In the genomic region with DNA sequence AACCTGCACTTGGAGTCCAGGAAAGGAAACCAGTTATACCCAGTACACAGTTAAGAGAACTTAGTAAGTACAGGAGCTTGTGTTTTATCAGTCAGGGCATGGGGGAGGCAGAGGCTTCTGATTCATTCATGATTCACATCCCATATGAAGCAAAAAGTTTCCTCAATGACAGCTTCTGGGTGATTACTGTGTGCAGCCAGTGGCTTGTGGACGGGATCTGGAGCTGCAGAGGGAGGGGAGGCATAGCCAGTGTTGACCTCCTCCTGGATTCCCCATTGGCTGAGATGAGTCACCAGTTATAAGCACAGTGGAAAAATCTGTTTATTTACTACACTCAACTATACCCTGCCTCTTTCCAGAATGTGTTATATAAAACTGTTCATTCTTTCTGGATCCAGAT, we compare ENCODE assay signal across 9 cellular contexts. TPM values are rescaled to one million over a fixed set of nuclear protein-coding genes. Genes with fewer than 3 reads are reported as not detected.
A peak's percentile ranks its signal among the peaks of the same experiment; 100 is the strongest.
DNase-seq lines count a peak whose midpoint lies in the region; ATAC-seq and TF ChIP-seq lines count a peak whose summit lies in the region.
"Had no signal": no experiment of that assay in that cellular context is flagged by ENCODE, and none has a peak within 500 bp of the region (broad histone marks: within the 10 kb centered on the region; RNA-seq: fewer than 3 reads in every experiment).

No MANE protein-coding gene starts in this region.

- H2AFZ ChIP-seq in fibroblast of lung (ENCODE audit: low read length): no peak overlapping the region

- H3K4me1 ChIP-seq in fibroblast of lung (ENCODE audit: control insufficient read depth, extremely low read depth, insufficient read depth, low read length): peaks cover 6% of the 10 kb centered on the region

- H3K27ac ChIP-seq in fibroblast of lung (ENCODE audit: insufficient read depth, low read length): no peak overlapping the region
- H3K27ac ChIP-seq: 22Rv1 had no signal

- intact Hi-C loops in posterior cingulate gyrus (cut with DNase I): no loop called here

- H4K20me1 ChIP-seq in fibroblast of lung (ENCODE audit: control insufficient read depth, extremely low read depth, insufficient read depth, low read length): no peaks in the 10 kb centered on the region

- no peak for TF ChIP-seq CTCF in fibroblast of lung (conservative IDR thresholded peaks at IDR 0.05 in 1 of 2, IDR thresholded peaks at IDR 0.05 in 1 of 2; ENCODE audit: low read depth in 1 of 2, low read length in 2 of 2)

- peak overlapping the region; percentile 44 for H3K4me2 ChIP-seq in fibroblast of lung (ENCODE audit: extremely low read depth, insufficient read depth, low read length)

- H3K9ac ChIP-seq in fibroblast of lung (ENCODE audit: insufficient read depth, low read length): no peak overlapping the region

- H3K79me2 ChIP-seq in fibroblast of lung (ENCODE audit: control insufficient read depth, insufficient read depth, low read length): no peaks in the 10 kb centered on the region

- no peaks in the 10 kb centered on the region for H3K27me3 ChIP-seq in fibroblast of lung (ENCODE audit: control insufficient read depth, insufficient read depth, low read length)

- H3K4me3 ChIP-seq in fibroblast of lung (replicated peaks in 1 of 4; ENCODE audit: control extremely low read depth in 1 of 4, insufficient read depth in 1 of 4, low read depth in 3 of 4, low read length in 4 of 4): no peak overlapping the region

- peak; percentile 50 for DNase-seq in NK-92 treated with Interleukin-12 subunit alpha and Interleukin-12 subunit beta, amount 100 ng/mL, for 24 hours (lab: John Stamatoyannopoulos, UW)
- DNase-seq in NK-92 (lab: John Stamatoyannopoulos, UW; ENCODE audit: unreplicated experiment) (no peak), SW 1271 (lab: John Stamatoyannopoulos, UW) (peak; percentile 99 to 100), fibroblast of lung (ENCODE audit: low read depth in 2 of 2) (peak; percentile 98 to 99), superior temporal gyrus (ENCODE audit: extremely low spot score) (no peak), posterior cingulate gyrus (no peak)
- DNase-seq in stimulated activated CD4-positive, alpha-beta T cell treated with anti-CD3 and anti-CD28 coated beads, Interleukin-4, amount 100 ng/mL, for 24 hours: peak; percentile 64

- ATAC-seq in GM21528 (IDR thresholded peaks at IDR 0.05; ENCODE audit: low FRiP score, unreplicated experiment): no peak

- H3K36me3 ChIP-seq in fibroblast of lung (ENCODE audit: control insufficient read depth, insufficient read depth, low read length): no peaks in the 10 kb centered on the region

- no peaks in the 10 kb centered on the region for H3K9me3 ChIP-seq in fibroblast of lung (ENCODE audit: control insufficient read depth, insufficient read depth, low read depth, low read length)

RNA-seq across cellular contexts. Expression of a gene that starts 17.7 kb away (rescaled TPM):
- total RNA-seq in fibroblast of lung: 2.1 and 2.6 TPM in 2 replicates
- polyA plus RNA-seq in fibroblast of lung: 0.28 and 2.2 TPM in 2 replicates
- 0.21 and 1.5 TPM in 2 replicates for polyA plus RNA-seq in fibroblast of lung (2012)
- 0.37 TPM in 1 of 2 replicates, not detected in the other for polyA minus RNA-seq in fibroblast of lung (ENCODE audit: low replicate concordance)

Comparison
In these comparisons a context has a peak if more than half of its experiments do, and no peak if none do; other contexts are left out.
1. DNase-seq: peak in NK-92 treated with Interleukin-12 subunit alpha and Interleukin-12 subunit beta, amount 100 ng/mL, for 24 hours (single experiment), SW 1271 (2 of 2), fibroblast of lung (2 of 2) and stimulated activated CD4-positive, alpha-beta T cell treated with anti-CD3 and anti-CD28 coated beads, Interleukin-4, amount 100 ng/mL, for 24 hours (single experiment); none in NK-92 (single experiment), superior temporal gyrus (single experiment) and posterior cingulate gyrus (0 of 10).